Comparison of ENCODE assay signal across 27 cellular contexts in the genomic region with DNA sequence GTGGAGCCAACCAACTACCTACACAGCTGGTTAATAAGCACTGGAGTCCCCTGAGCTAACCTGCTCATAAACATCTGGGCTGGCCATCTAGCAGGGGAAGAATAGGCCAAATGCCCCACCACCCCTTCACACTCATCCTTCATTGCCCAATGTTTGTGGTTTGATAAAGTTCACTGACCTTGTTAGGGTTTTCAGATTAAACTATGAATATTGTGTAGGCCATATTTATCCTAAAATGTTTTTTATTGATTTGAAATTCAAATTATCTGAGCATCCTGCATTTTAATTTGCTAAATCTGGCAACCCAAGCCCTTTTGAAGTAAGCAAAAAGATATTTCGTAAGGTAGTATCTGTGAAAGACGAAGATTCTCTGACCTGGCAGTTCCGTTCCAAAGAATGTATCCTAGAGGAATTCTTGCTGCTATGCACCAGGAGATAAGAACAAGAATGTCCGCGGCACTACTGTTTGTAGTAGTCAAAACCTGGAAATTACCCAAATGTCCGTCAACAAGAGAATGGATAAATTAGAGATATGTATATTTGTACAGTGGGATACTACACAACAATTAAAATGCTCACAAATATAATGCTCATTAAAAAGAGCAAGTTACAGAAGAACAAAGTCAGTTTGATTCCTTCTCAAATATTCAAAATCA.
"Had no signal": no experiment of that assay in that cellular context is flagged by ENCODE, and none has a peak within 500 bp of the region (broad histone marks: within the 10 kb centered on the region; RNA-seq: fewer than 3 reads in every experiment).

No MANE protein-coding gene starts in this region.

- H3K36me3 ChIP-seq: left ventricle myocardium inferior, sigmoid colon, stomach, suprapubic skin, tibial nerve, WERI-Rb-1 had no signal

- ATAC-seq: activated CD8-positive, alpha-beta T cell treated with anti-CD3 and anti-CD28 coated beads, Interleukin-2, amount 10 ng/mL, durations not matched to agents 7 days and 5 days; mucosa of descending colon; stimulated activated memory B cell treated with anti-CD40 and anti-IgM and Interleukin-4, amounts not matched to agents 10 μg/mL and 1 μg/mL and 100 μg/mL, for 72 hours; T-cell had no signal

- H3K4me3 ChIP-seq: left ventricle myocardium inferior, mucosa of descending colon, sigmoid colon, smooth muscle cell, stomach, suprapubic skin, tibial nerve had no signal

- H3K4me2 ChIP-seq: smooth muscle cell had no signal

- H3K27ac ChIP-seq: left ventricle myocardium inferior, sigmoid colon, stomach, suprapubic skin, tibial nerve, WERI-Rb-1 had no signal

- H3K27me3 Mint-ChIP-seq: activated naive CD8-positive, alpha-beta T cell treated with anti-CD3 and anti-CD28 coated beads for 36 hours; activated T-cell treated with anti-CD3 and anti-CD28 coated beads, Interleukin-2, amount 50 U/mL, for 24 hours; dendritic cell treated with granulocyte-macrophage colony-stimulating factor and Interleukin-4, amounts not matched to agents 40 ng/mL and 50 ng/mL, for 4 days; stimulated activated memory B cell treated with anti-CD40 and anti-IgM and Interleukin-4, amounts not matched to agents 10 μg/mL and 1 μg/mL and 100 μg/mL, for 72 hours; T-cell had no signal

- H3K9me3 Mint-ChIP-seq: activated naive CD8-positive, alpha-beta T cell treated with anti-CD3 and anti-CD28 coated beads for 36 hours; activated T-cell treated with anti-CD3 and anti-CD28 coated beads, Interleukin-2, amount 50 U/mL, for 24 hours; dendritic cell treated with granulocyte-macrophage colony-stimulating factor and Interleukin-4, amounts not matched to agents 40 ng/mL and 50 ng/mL, for 4 days; immature natural killer cell; stimulated activated memory B cell treated with anti-CD40 and anti-IgM and Interleukin-4, amounts not matched to agents 10 μg/mL and 1 μg/mL and 100 μg/mL, for 72 hours; T-cell; T-helper 2 cell treated with Interferon-gamma antibody and Interleukin-4, amounts not matched to agents 5 μg/mL and 100 μg/mL, for 36 hours had no signal

- H3K4me3 Mint-ChIP-seq: activated CD4-positive, alpha-beta T cell treated with anti-CD3 and anti-CD28 coated beads, Interleukin-2, amount 10 ng/mL, durations not matched to agents 7 days and 5 days; activated CD8-positive, alpha-beta T cell treated with anti-CD3 and anti-CD28 coated beads, Interleukin-2, amount 10 ng/mL, durations not matched to agents 7 days and 5 days; activated naive CD8-positive, alpha-beta T cell treated with anti-CD3 and anti-CD28 coated beads for 36 hours; activated T-cell treated with anti-CD3 and anti-CD28 coated beads, Interleukin-2, amount 50 U/mL, for 24 hours; dendritic cell treated with granulocyte-macrophage colony-stimulating factor and Interleukin-4, amounts not matched to agents 40 ng/mL and 50 ng/mL, for 4 days; immature natural killer cell; stimulated activated memory B cell treated with anti-CD40 and anti-IgM and Interleukin-4, amounts not matched to agents 10 μg/mL and 1 μg/mL and 100 μg/mL, for 72 hours; T-cell; T-helper 2 cell treated with Interferon-gamma antibody and Interleukin-4, amounts not matched to agents 5 μg/mL and 100 μg/mL, for 36 hours had no signal

- H3K27me3 ChIP-seq: sigmoid colon, stomach, suprapubic skin, tibial nerve had no signal

- H3K36me3 Mint-ChIP-seq: activated naive CD8-positive, alpha-beta T cell treated with anti-CD3 and anti-CD28 coated beads for 36 hours; immature natural killer cell; stimulated activated memory B cell treated with anti-CD40 and anti-IgM and Interleukin-4, amounts not matched to agents 10 μg/mL and 1 μg/mL and 100 μg/mL, for 72 hours; T-cell had no signal

- H3K27ac Mint-ChIP-seq: activated CD4-positive, alpha-beta T cell treated with anti-CD3 and anti-CD28 coated beads, Interleukin-2, amount 10 ng/mL, durations not matched to agents 7 days and 5 days; activated CD8-positive, alpha-beta T cell treated with anti-CD3 and anti-CD28 coated beads, Interleukin-2, amount 10 ng/mL, durations not matched to agents 7 days and 5 days; activated naive CD8-positive, alpha-beta T cell treated with anti-CD3 and anti-CD28 coated beads for 36 hours; activated T-cell treated with anti-CD3 and anti-CD28 coated beads, Interleukin-2, amount 50 U/mL, for 24 hours; activated T-helper 2 cell treated with anti-CD3 and anti-CD28 coated beads, Interferon-gamma antibody, Interleukin-2, Interleukin-4, amounts not matched to agents 10 μg/mL and 5 μg/mL and 100 μg/mL, durations not matched to agents 14 hours and 24 hours and 36 hours; dendritic cell treated with granulocyte-macrophage colony-stimulating factor and Interleukin-4, amounts not matched to agents 40 ng/mL and 50 ng/mL, for 4 days; immature natural killer cell; stimulated activated memory B cell treated with anti-CD40 and anti-IgM and Interleukin-4, amounts not matched to agents 10 μg/mL and 1 μg/mL and 100 μg/mL, for 72 hours; T-cell; T-helper 2 cell treated with Interferon-gamma antibody and Interleukin-4, amounts not matched to agents 5 μg/mL and 100 μg/mL, for 36 hours had no signal

- DNase-seq: activated CD4-positive, alpha-beta T cell treated with anti-CD3 and anti-CD28 coated beads, Interleukin-2, amount 10 ng/mL, durations not matched to agents 7 days and 5 days; activated CD4-positive, CD25-positive, alpha-beta regulatory T cell treated with anti-CD3 and anti-CD28 coated beads, Interleukin-2, amount 50 U/mL, for 72 hours; activated CD8-positive, alpha-beta T cell treated with anti-CD3 and anti-CD28 coated beads, Interleukin-2, amount 10 ng/mL, durations not matched to agents 7 days and 5 days; activated naive CD4-positive, alpha-beta T cell; activated naive CD8-positive, alpha-beta T cell treated with anti-CD3 and anti-CD28 coated beads for 36 hours; activated T-cell treated with anti-CD3 and anti-CD28 coated beads, Interleukin-2, amount 50 U/mL, for 24 hours; amygdala; effector CD4-positive, alpha-beta T cell; erythroblast; foreskin melanocyte; immature natural killer cell; left ventricle myocardium inferior; mucosa of descending colon; occipital lobe; posterior cingulate gyrus; sigmoid colon; stimulated activated CD4-positive, alpha-beta T cell treated with anti-CD3 and anti-CD28 coated beads, Interleukin-15, amount 100 ng/mL, for 24 hours; stomach; T-cell; WERI-Rb-1 had no signal
